ENCODE assay signal across 15 cellular contexts in the genomic region with DNA sequence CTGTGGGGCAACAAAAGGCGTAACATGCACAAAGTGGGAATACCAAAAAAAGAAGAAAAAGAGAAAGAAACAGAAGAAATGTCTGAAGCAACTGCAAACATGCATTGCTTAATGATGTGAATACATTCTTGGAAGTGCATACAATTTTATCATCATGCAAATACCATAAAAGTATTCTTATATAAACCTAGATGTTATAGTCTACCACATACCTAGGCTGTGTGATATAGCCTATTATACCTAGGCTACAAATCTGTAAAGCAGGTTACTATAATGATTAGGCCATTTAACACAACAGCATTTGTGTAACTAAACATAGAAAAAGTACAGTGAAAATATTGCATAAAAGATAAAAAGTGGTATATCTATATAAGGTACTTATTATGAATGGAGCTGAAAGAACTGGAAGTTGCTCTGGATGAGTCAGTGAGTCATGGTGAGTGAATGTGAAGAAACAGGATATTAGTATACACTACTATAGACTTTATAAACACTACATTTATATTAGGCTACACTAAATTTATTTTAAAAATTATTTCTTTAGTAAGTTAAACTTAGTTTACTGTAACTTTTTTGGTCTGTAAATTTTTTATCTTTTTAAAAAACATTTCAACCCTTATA.
DNase-seq lines count a peak whose midpoint lies in the region; ATAC-seq, FAIRE-seq and TF ChIP-seq lines count a peak whose summit lies in the region.
"Had no signal": no experiment of that assay in that cellular context is flagged by ENCODE, and none has a peak within 500 bp of the region (broad histone marks: within the 10 kb centered on the region; RNA-seq: fewer than 3 reads in every experiment).

No MANE protein-coding gene starts in this region.

- peaks cover 19% of the 10 kb centered on the region for H3K4me1 Mint-ChIP-seq in chondrocyte (ENCODE audit: low read depth)
- H3K4me1 Mint-ChIP-seq: activated CD4-positive, alpha-beta T cell treated with anti-CD3 and anti-CD28 coated beads, Interleukin-2, amount 10 ng/mL, durations not matched to agents 7 days and 5 days; naive B cell; T-helper 17 cell had no signal

- no peak for ATAC-seq in GM21515 (IDR thresholded peaks at IDR 0.05; ENCODE audit: unreplicated experiment)
- ATAC-seq: esophagus mucosa, right cardiac atrium, T-helper 17 cell had no signal

- no peak overlapping the region for H3K4me3 Mint-ChIP-seq in chondrocyte (ENCODE audit: unreplicated experiment)
- H3K4me3 Mint-ChIP-seq: activated CD4-positive, alpha-beta T cell treated with anti-CD3 and anti-CD28 coated beads, Interleukin-2, amount 10 ng/mL, durations not matched to agents 7 days and 5 days; CD4-positive, alpha-beta T cell; naive B cell; T-helper 17 cell had no signal

- no peaks in the 10 kb centered on the region for H3K9me3 Mint-ChIP-seq in chondrocyte (ENCODE audit: low read depth)
- H3K9me3 Mint-ChIP-seq: activated CD4-positive, alpha-beta T cell treated with anti-CD3 and anti-CD28 coated beads, Interleukin-2, amount 10 ng/mL, durations not matched to agents 7 days and 5 days; CD4-positive, alpha-beta T cell; naive B cell had no signal

- H3K27me3 Mint-ChIP-seq in chondrocyte (ENCODE audit: low read depth): no peaks in the 10 kb centered on the region
- H3K27me3 Mint-ChIP-seq: activated CD4-positive, alpha-beta T cell treated with anti-CD3 and anti-CD28 coated beads, Interleukin-2, amount 10 ng/mL, durations not matched to agents 7 days and 5 days; CD4-positive, alpha-beta T cell; T-helper 17 cell had no signal

- DNase-seq in DMS53 (lab: John Stamatoyannopoulos, UW): peak; percentile 65
- peak; percentile 72 for DNase-seq in NCI-H226
- no peak for DNase-seq in chondrocyte (ENCODE audit: low spot score)
- peak; percentile 51 for DNase-seq in kidney tubule cell (ENCODE audit: low spot score)
- DNase-seq in NCI-H1694 treated with DMSO at 0.1 percent for 48 hours (lab: John Stamatoyannopoulos, UW): no peak
- DNase-seq in stimulated activated naive CD4-positive, alpha-beta T cell (lab: John Stamatoyannopoulos, UW): no peak
- DNase-seq in GM19239 (ENCODE audit: insufficient read length, low spot score): no peak
- DNase-seq: activated CD4-positive, alpha-beta T cell treated with anti-CD3 and anti-CD28 coated beads, Interleukin-2, amount 10 ng/mL, durations not matched to agents 7 days and 5 days; CD4-positive, alpha-beta T cell; naive B cell; NCI-H2029; right cardiac atrium; T-helper 17 cell had no signal

- peak overlapping the region; percentile 75 for H3K27ac Mint-ChIP-seq in chondrocyte (ENCODE audit: unreplicated experiment)
- H3K27ac Mint-ChIP-seq: activated CD4-positive, alpha-beta T cell treated with anti-CD3 and anti-CD28 coated beads, Interleukin-2, amount 10 ng/mL, durations not matched to agents 7 days and 5 days; CD4-positive, alpha-beta T cell; naive B cell; T-helper 17 cell had no signal

- no peaks in the 10 kb centered on the region for H3K36me3 Mint-ChIP-seq in chondrocyte (ENCODE audit: low read depth)
- H3K36me3 Mint-ChIP-seq: naive B cell had no signal

- FAIRE-seq in GM19239 (lab: Jason Lieb, UNC): no peak

- no peak for TF ChIP-seq CTCF in chondrocyte (IDR thresholded peaks at IDR 0.05)

Comparison
In these comparisons a context has a peak if more than half of its experiments do, and no peak if none do; other contexts are left out.
1. DNase-seq: peak in DMS53 (single experiment), NCI-H226 (single experiment) and kidney tubule cell (single experiment); none in chondrocyte (single experiment), NCI-H1694 treated with DMSO at 0.1 percent for 48 hours (single experiment), stimulated activated naive CD4-positive, alpha-beta T cell (0 of 6) and GM19239 (single experiment).